In the genomic region with DNA sequence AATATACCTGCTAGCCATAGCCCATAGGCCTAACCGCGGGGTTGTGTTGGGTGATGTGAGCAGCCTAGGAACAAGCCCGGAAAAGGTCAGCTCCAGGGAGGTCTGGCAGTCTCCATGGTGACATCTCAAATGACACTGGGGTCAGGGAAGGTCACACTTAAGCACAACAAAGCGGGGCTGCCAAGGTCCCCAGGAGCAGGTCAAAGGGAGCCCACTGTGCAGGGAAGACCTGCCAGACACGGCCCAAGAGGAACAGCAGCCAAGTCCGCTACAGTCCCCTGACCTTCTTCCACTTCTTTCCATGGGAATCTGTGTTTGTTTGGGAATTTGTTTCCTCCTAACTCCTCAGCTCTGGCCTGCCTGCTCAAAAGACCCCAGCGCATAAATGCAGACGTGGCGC, we compare ENCODE assay signal across 18 cellular contexts.
A peak's percentile ranks its signal among the peaks of the same experiment; 100 is the strongest.
DNase-seq lines count a peak whose midpoint lies in the region; ATAC-seq and TF ChIP-seq lines count a peak whose summit lies in the region.
"Had no signal": no experiment of that assay in that cellular context is flagged by ENCODE, and none has a peak within 500 bp of the region (broad histone marks: within the 10 kb centered on the region; RNA-seq: fewer than 3 reads in every experiment).

No MANE protein-coding gene starts in this region.

- H3K9me2 ChIP-seq in SK-N-SH: no peaks in the 10 kb centered on the region

- H3K27ac ChIP-seq in endodermal cell (ENCODE audit: low read depth, low read length): no peak overlapping the region
- H3K27ac ChIP-seq in SK-N-SH (ENCODE audit: low read depth in 2 of 2, low read length in 1 of 2): no peak overlapping the region
- H3K27ac ChIP-seq: GM23248 had no signal

- TF ChIP-seq RAD21 in SK-N-SH (IDR thresholded peaks at IDR 0.05; ENCODE audit: low read length): no peak

- H2AFZ ChIP-seq in SK-N-SH (ENCODE audit: low read depth): no peak overlapping the region
- H2AFZ ChIP-seq: GM23248 had no signal

- H3K4me2 ChIP-seq in SK-N-SH: no peak overlapping the region

- H3K27me3 Mint-ChIP-seq in endodermal cell (ENCODE audit: insufficient read depth): peaks cover 7% of the 10 kb centered on the region

- no peak overlapping the region for H3K4me3 ChIP-seq in endodermal cell (ENCODE audit: low read length)
- no peak overlapping the region for H3K4me3 ChIP-seq in SK-N-SH (ENCODE audit: low read depth in 2 of 2, low read length in 1 of 2)
- H3K4me3 ChIP-seq: GM23248 had no signal

- H3K36me3 Mint-ChIP-seq in endodermal cell (ENCODE audit: low read depth): no peaks in the 10 kb centered on the region

- CTCF ChIA-PET in SK-N-SH (lab: Yijun Ruan, JAX): interaction anchor here (1.3 kb wide), 1 partner anchor 24 kb away, joined by 4 read pairs; no protein-coding TSS in a partner anchor

- intact Hi-C loops in left cardiac atrium (cut with DNase I) (no loop called here), left ventricle myocardium superior (cut with micrococcal nuclease) (no loop called here), sciatic nerve (cut with DNase I) (no loop called here)

- POLR2A ChIA-PET in SK-N-SH (lab: Yijun Ruan, JAX): no interaction called here

- peaks cover 10% of the 10 kb centered on the region for H3K9me3 ChIP-seq in endodermal cell (ENCODE audit: control insufficient read depth, low read length)
- H3K9me3 ChIP-seq in SK-N-SH: no peaks in the 10 kb centered on the region

- DNase-seq in left cardiac atrium: no peak
- DNase-seq in left ventricle myocardium superior: no peak
- DNase-seq in endodermal cell: peak; percentile 56
- DNase-seq in mesenteric fat pad (ENCODE audit: low spot score): peak; percentile 71
- no peak for DNase-seq in sciatic nerve (ENCODE audit: low spot score)
- no peak for DNase-seq in SK-N-SH
- DNase-seq: CD4-positive, alpha-beta T cell; DMS153; GF-D8; NCI-H1105 treated with DMSO at 0.1 percent for 48 hours; NCI-H1694; NCI-H510A; NCI-H748 treated with DMSO at 0.1 percent for 48 hours; SIG-M5 had no signal

- no peak overlapping the region for H3K27ac Mint-ChIP-seq in endodermal cell
- H3K27ac Mint-ChIP-seq: CD4-positive, alpha-beta T cell had no signal

- H3K9me3 Mint-ChIP-seq in endodermal cell: peaks cover 17% of the 10 kb centered on the region
- H3K9me3 Mint-ChIP-seq: CD4-positive, alpha-beta T cell had no signal

- H3K9ac ChIP-seq in endodermal cell (ENCODE audit: extremely low read depth, low read length, poor library complexity, severe bottlenecking) (no peak overlapping the region), SK-N-SH (no peak overlapping the region)
- H3K9ac ChIP-seq: GM23248 had no signal

- ATAC-seq in left cardiac atrium: peak; percentile 19 to 44
- ATAC-seq in left ventricle myocardium superior: no peak
- ATAC-seq in sciatic nerve: peak; percentile 51
- ATAC-seq in GM18498 (IDR thresholded peaks at IDR 0.05; ENCODE audit: unreplicated experiment): no peak
- ATAC-seq in HG02884 (IDR thresholded peaks at IDR 0.05; ENCODE audit: unreplicated experiment): no peak
- ATAC-seq: HCT116 had no signal

- H3K27me3 ChIP-seq in endodermal cell (ENCODE audit: control insufficient read depth, insufficient read depth, low read length, poor library complexity, severe bottlenecking): no peaks in the 10 kb centered on the region
- H3K27me3 ChIP-seq in SK-N-SH (ENCODE audit: insufficient read depth): no peaks in the 10 kb centered on the region

- peaks cover 44% of the 10 kb centered on the region for H3K4me1 Mint-ChIP-seq in endodermal cell

- H4K20me1 ChIP-seq in SK-N-SH (ENCODE audit: insufficient read depth): no peaks in the 10 kb centered on the region

- H3K79me2 ChIP-seq in SK-N-SH (ENCODE audit: insufficient read depth): no peaks in the 10 kb centered on the region

- 82 to 90% methylated on average over 3 to 9 of the region's 9 CpGs for WGBS in endodermal cell (ENCODE audit: insufficient coverage in 1 of 2, insufficient read length in 1 of 2), 2 experiments
- WGBS in SK-N-SH (ENCODE audit: low lambda C conversion rate): 75% methylated on average over 8 of the region's 9 CpGs

- no peak for TF ChIP-seq CTCF in endodermal cell (conservative IDR thresholded peaks at IDR 0.05)
- no peak for TF ChIP-seq CTCF in SK-N-SH (IDR thresholded peaks at IDR 0.05)

- H3K36me3 ChIP-seq in endodermal cell (ENCODE audit: control insufficient read depth, insufficient read depth, low read length) (no peaks in the 10 kb centered on the region), SK-N-SH (replicated peaks in 1 of 2; ENCODE audit: control insufficient read depth in 1 of 2, insufficient read depth in 2 of 2, low read length in 1 of 2) (no peaks in the 10 kb centered on the region)

- TF ChIP-seq EP300 in SK-N-SH (IDR thresholded peaks at IDR 0.05; ENCODE audit: borderline replicate concordance in 1 of 2, low read depth in 1 of 2, low read length in 1 of 2): no peak

- H3F3A ChIP-seq in SK-N-SH (replicated peaks; ENCODE audit: insufficient read depth): no peaks in the 10 kb centered on the region

- H3K4me1 ChIP-seq in endodermal cell (ENCODE audit: control insufficient read depth, insufficient read depth, low read length): peaks cover 15% of the 10 kb centered on the region
- H3K4me1 ChIP-seq in SK-N-SH (ENCODE audit: control insufficient read depth in 1 of 2, insufficient read depth in 2 of 2, low read depth in 1 of 2, low read length in 1 of 2): peaks cover 0 to 3% of the 10 kb centered on the region in 2 experiments; a peak in 1 of 4 replicates

- H3K4me3 Mint-ChIP-seq in endodermal cell: no peak overlapping the region
- H3K4me3 Mint-ChIP-seq: CD4-positive, alpha-beta T cell had no signal

TF ChIP-seq in SK-N-SH, 30 proteins besides CTCF, POLR2A, EP300 and RAD21 (continues in another document):
- TF ChIP-seq SIN3A (IDR thresholded peaks at IDR 0.05; ENCODE audit: borderline replicate concordance, low read depth, low read length) (no peak), TEAD4 (IDR thresholded peaks at IDR 0.05; ENCODE audit: borderline replicate concordance, insufficient read depth) (no peak), POLR2AphosphoS5 (IDR thresholded peaks at IDR 0.05; ENCODE audit: low read depth, low read length) (no peak), EZH2phosphoT487 (IDR thresholded peaks at IDR 0.05; ENCODE audit: borderline replicate concordance, low read depth) (no peak), MEF2A (IDR thresholded peaks at IDR 0.05; ENCODE audit: borderline replicate concordance, low read depth) (no peak), SMC3 (IDR thresholded peaks at IDR 0.05; ENCODE audit: low read depth, low read length) (no peak)
- TF ChIP-seq, protein P1, sequence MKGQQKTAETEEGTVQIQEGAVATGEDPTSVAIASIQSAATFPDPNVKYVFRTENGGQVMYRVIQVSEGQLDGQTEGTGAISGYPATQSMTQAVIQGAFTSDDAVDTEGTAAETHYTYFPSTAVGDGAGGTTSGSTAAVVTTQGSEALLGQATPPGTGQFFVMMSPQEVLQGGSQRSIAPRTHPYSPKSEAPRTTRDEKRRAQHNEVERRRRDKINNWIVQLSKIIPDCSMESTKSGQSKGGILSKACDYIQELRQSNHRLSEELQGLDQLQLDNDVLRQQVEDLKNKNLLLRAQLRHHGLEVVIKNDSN (IDR thresholded peaks at IDR 0.05; ENCODE audit: borderline replicate concordance, low read depth): no peak
- TF ChIP-seq, protein P2, sequence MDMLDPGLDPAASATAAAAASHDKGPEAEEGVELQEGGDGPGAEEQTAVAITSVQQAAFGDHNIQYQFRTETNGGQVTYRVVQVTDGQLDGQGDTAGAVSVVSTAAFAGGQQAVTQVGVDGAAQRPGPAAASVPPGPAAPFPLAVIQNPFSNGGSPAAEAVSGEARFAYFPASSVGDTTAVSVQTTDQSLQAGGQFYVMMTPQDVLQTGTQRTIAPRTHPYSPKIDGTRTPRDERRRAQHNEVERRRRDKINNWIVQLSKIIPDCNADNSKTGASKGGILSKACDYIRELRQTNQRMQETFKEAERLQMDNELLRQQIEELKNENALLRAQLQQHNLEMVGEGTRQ (IDR thresholded peaks at IDR 0.05; ENCODE audit: borderline replicate concordance, low read depth, low read length): no peak
- TF ChIP-seq, protein P3, sequence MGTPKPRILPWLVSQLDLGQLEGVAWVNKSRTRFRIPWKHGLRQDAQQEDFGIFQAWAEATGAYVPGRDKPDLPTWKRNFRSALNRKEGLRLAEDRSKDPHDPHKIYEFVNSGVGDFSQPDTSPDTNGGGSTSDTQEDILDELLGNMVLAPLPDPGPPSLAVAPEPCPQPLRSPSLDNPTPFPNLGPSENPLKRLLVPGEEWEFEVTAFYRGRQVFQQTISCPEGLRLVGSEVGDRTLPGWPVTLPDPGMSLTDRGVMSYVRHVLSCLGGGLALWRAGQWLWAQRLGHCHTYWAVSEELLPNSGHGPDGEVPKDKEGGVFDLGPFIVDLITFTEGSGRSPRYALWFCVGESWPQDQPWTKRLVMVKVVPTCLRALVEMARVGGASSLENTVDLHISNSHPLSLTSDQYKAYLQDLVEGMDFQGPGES (IDR thresholded peaks at IDR 0.05; ENCODE audit: low read depth, low read length): no peak
- TF ChIP-seq, protein P4, sequence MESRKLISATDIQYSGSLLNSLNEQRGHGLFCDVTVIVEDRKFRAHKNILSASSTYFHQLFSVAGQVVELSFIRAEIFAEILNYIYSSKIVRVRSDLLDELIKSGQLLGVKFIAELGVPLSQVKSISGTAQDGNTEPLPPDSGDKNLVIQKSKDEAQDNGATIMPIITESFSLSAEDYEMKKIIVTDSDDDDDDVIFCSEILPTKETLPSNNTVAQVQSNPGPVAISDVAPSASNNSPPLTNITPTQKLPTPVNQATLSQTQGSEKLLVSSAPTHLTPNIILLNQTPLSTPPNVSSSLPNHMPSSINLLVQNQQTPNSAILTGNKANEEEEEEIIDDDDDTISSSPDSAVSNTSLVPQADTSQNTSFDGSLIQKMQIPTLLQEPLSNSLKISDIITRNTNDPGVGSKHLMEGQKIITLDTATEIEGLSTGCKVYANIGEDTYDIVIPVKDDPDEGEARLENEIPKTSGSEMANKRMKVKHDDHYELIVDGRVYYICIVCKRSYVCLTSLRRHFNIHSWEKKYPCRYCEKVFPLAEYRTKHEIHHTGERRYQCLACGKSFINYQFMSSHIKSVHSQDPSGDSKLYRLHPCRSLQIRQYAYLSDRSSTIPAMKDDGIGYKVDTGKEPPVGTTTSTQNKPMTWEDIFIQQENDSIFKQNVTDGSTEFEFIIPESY (IDR thresholded peaks at IDR 0.05; ENCODE audit: borderline replicate concordance, low read depth): no peak

Comparison
In these comparisons a context has a peak if more than half of its experiments do, and no peak if none do; other contexts are left out.
1. ATAC-seq: peak in left cardiac atrium (2 of 2) and sciatic nerve (single experiment); none in left ventricle myocardium superior (single experiment), GM18498 (single experiment) and HG02884 (single experiment).
2. DNase-seq: peak in endodermal cell (single experiment) and mesenteric fat pad (single experiment); none in left cardiac atrium (single experiment), left ventricle myocardium superior (single experiment), sciatic nerve (single experiment) and SK-N-SH (single experiment).